ENCODE assay signal across 14 cellular contexts in genomic region chr6:121520337-121521163, GRCh38.
A peak's percentile ranks its signal among the peaks of the same experiment; 100 is the strongest.
DNase-seq lines count a peak whose midpoint lies in the region; ATAC-seq and TF ChIP-seq lines count a peak whose summit lies in the region.
"Had no signal": no experiment of that assay in that cellular context is flagged by ENCODE, and none has a peak within 500 bp of the region (broad histone marks: within the 10 kb centered on the region; RNA-seq: fewer than 3 reads in every experiment).

No MANE protein-coding gene starts in this region.

- H4K8ac ChIP-seq in mesenchymal stem cell (ENCODE audit: low read length): peak overlapping the region; percentile 69

- H3K27ac ChIP-seq in mesenchymal stem cell (ENCODE audit: low read length, poor library complexity, severe bottlenecking) (peak overlapping the region; percentile 100), A673 (ENCODE audit: low read depth, low read length, poor library complexity, severe bottlenecking) (no peak overlapping the region)
- no peak overlapping the region for H3K27ac ChIP-seq in CD4-positive, alpha-beta T cell (ENCODE audit: low read depth, low read length)
- H3K27ac ChIP-seq: BLaER1 treated with 17β-estradiol and CSF1 and Interleukin-3, amounts not matched to agents 10 nM and 100 nM; SK-N-MC had no signal

- peak overlapping the region in 1 of 2 experiments; percentile 87 for H3K18ac ChIP-seq in mesenchymal stem cell (ENCODE audit: low read depth in 1 of 2, low read length in 2 of 2)

- H3K36me3 Mint-ChIP-seq in CD4-positive, alpha-beta T cell (ENCODE audit: low read depth): no peaks in the 10 kb centered on the region
- H3K36me3 Mint-ChIP-seq: IgD-negative memory B cell had no signal

- DNase-seq in AG04449 (ENCODE audit: low read depth, low spot score) (peak; percentile 97), LHCN-M2 (ENCODE audit: low read depth) (peak; percentile 69), dermis blood vessel endothelial cell (peak; percentile 97), mesenchymal stem cell (peak; percentile 93), A673 (ENCODE audit: low spot score) (no peak), C1 segment of cervical spinal cord (lab: John Stamatoyannopoulos, UW) (no peak)
- no peak for DNase-seq in CD4-positive, alpha-beta T cell
- DNase-seq: activated CD8-positive, alpha-beta memory T cell treated with anti-CD3 and anti-CD28 coated beads for 24 hours; anterior cingulate cortex had no signal

- TF ChIP-seq CTCF in AG04449 (IDR thresholded peaks at IDR 0.05; ENCODE audit: insufficient read depth, low read length, missing control alignments): no peak
- TF ChIP-seq CTCF in A673 (conservative IDR thresholded peaks at IDR 0.05; ENCODE audit: low read depth, low read length): no peak
- no peak for TF ChIP-seq CTCF in CD4-positive, alpha-beta T cell (IDR thresholded peaks at IDR 0.05)

- H4K91ac ChIP-seq in mesenchymal stem cell (ENCODE audit: low read length): no peak overlapping the region

- no peak for ATAC-seq in HG02870 (IDR thresholded peaks at IDR 0.05; ENCODE audit: unreplicated experiment)
- ATAC-seq in CD4-positive, alpha-beta T cell (ENCODE audit: poor library complexity): no peak

- peak overlapping the region; percentile 87 for H2AK5ac ChIP-seq in mesenchymal stem cell (ENCODE audit: low read length, severe bottlenecking)

- peak overlapping the region; percentile 96 for H2BK5ac ChIP-seq in mesenchymal stem cell (ENCODE audit: low read depth, low read length, poor library complexity, severe bottlenecking)

- no peak overlapping the region for H3K4me2 ChIP-seq in mesenchymal stem cell (ENCODE audit: low read length, poor library complexity, severe bottlenecking)
- H3K4me2 ChIP-seq: BLaER1 treated with 17β-estradiol and CSF1 and Interleukin-3, amounts not matched to agents 10 nM and 100 nM had no signal

- POLR2A ChIA-PET in AG04449 (lab: Yijun Ruan, JAX) (interaction anchor here (0.7 kb wide), 1 partner anchor 383 kb away, joined by 4 read pairs; no protein-coding TSS in a partner anchor), A673 (lab: Charles Lee; ENCODE audit: low non-redundant PET) (no interaction called here)
- POLR2A ChIA-PET in CD4-positive, alpha-beta T cell (lab: Charles Lee): no interaction called here

- no peaks in the 10 kb centered on the region for H3K36me3 ChIP-seq in mesenchymal stem cell (ENCODE audit: control insufficient read depth in 1 of 2, insufficient read depth in 2 of 2, low read depth in 1 of 2, low read length in 2 of 2)
- no peaks in the 10 kb centered on the region for H3K36me3 ChIP-seq in A673 (ENCODE audit: insufficient read depth, low read length, poor library complexity, severe bottlenecking)
- H3K36me3 ChIP-seq: BLaER1 treated with 17β-estradiol and CSF1 and Interleukin-3, amounts not matched to agents 10 nM and 100 nM had no signal

- no peak overlapping the region for H2BK15ac ChIP-seq in mesenchymal stem cell (ENCODE audit: low read depth, poor library complexity, severe bottlenecking)

- no peaks in the 10 kb centered on the region for H3K27me3 Mint-ChIP-seq in CD4-positive, alpha-beta T cell
- H3K27me3 Mint-ChIP-seq: IgD-negative memory B cell had no signal

- peak overlapping the region; percentile 6 for H2BK120ac ChIP-seq in mesenchymal stem cell (ENCODE audit: low read depth, low read length)

- no peak overlapping the region for H3K4me3 Mint-ChIP-seq in CD4-positive, alpha-beta T cell
- H3K4me3 Mint-ChIP-seq: IgD-negative memory B cell, neural crest cell had no signal

- H2BK12ac ChIP-seq in mesenchymal stem cell (ENCODE audit: low read length in 2 of 2): peak overlapping the region; percentile 59 to 98

- H3K4me1 ChIP-seq in mesenchymal stem cell (ENCODE audit: control insufficient read depth, insufficient read depth, low read depth, low read length) (peaks cover 7% of the 10 kb centered on the region), A673 (ENCODE audit: insufficient read depth, low read length, poor library complexity, severe bottlenecking) (no peaks in the 10 kb centered on the region)
- H3K4me1 ChIP-seq: BLaER1 treated with 17β-estradiol and CSF1 and Interleukin-3, amounts not matched to agents 10 nM and 100 nM had no signal

- WGBS in mesenchymal stem cell: 34% methylated on average over 7 of the region's 7 CpGs

- H3K4me1 Mint-ChIP-seq in CD4-positive, alpha-beta T cell (ENCODE audit: low read depth): no peaks in the 10 kb centered on the region
- H3K4me1 Mint-ChIP-seq: IgD-negative memory B cell had no signal

- H3K27me3 ChIP-seq in mesenchymal stem cell (ENCODE audit: control insufficient read depth in 1 of 2, insufficient read depth in 1 of 2, low read length in 2 of 2) (no peaks in the 10 kb centered on the region), A673 (replicated peaks; ENCODE audit: insufficient read depth, low read depth, low read length, poor library complexity) (no peaks in the 10 kb centered on the region)
- no peaks in the 10 kb centered on the region for H3K27me3 ChIP-seq in CD4-positive, alpha-beta T cell (ENCODE audit: control insufficient read depth, insufficient read depth, low read length)
- H3K27me3 ChIP-seq: BLaER1 treated with 17β-estradiol and CSF1 and Interleukin-3, amounts not matched to agents 10 nM and 100 nM had no signal

- no peak overlapping the region for H3K23ac ChIP-seq in mesenchymal stem cell (ENCODE audit: low read length in 2 of 2)

- H3K4ac ChIP-seq in mesenchymal stem cell (ENCODE audit: low read depth in 1 of 2, low read length in 2 of 2): no peak overlapping the region

- no peak overlapping the region for H3K27ac Mint-ChIP-seq in CD4-positive, alpha-beta T cell
- H3K27ac Mint-ChIP-seq: IgD-negative memory B cell had no signal

- CTCF ChIA-PET in AG04449 (lab: Yijun Ruan, JAX) (interaction anchor here (0.6 to 1.6 kb wide), 3 partner anchors 9 to 513 kb away, joined by 3 to 5 read pairs (median 3); no protein-coding TSS in a partner anchor), A673 (lab: Charles Lee) (no interaction called here)
- CTCF ChIA-PET in CD4-positive, alpha-beta T cell (lab: Charles Lee): interaction anchor here (0.6 kb wide), 3 partner anchors 16 to 1004 kb away, joined by 3 to 5 read pairs (median 3); no protein-coding TSS in a partner anchor

- intact Hi-C loops in A673 (cut with micrococcal nuclease; ENCODE audit: unreplicated experiment): no loop called here
- intact Hi-C loops in CD4-positive, alpha-beta T cell (cut with DNase I, micrococcal nuclease): no loop called here

- H3K14ac ChIP-seq in mesenchymal stem cell (ENCODE audit: low read length in 2 of 2): no peak overlapping the region

- H3K9me3 Mint-ChIP-seq in CD4-positive, alpha-beta T cell: no peaks in the 10 kb centered on the region
- H3K9me3 Mint-ChIP-seq: IgD-negative memory B cell, neural crest cell had no signal

- H3K4me3 ChIP-seq in AG04449 (ENCODE audit: low read depth, low read length): no peak overlapping the region
- no peak overlapping the region for H3K4me3 ChIP-seq in mesenchymal stem cell (ENCODE audit: insufficient read depth in 1 of 2, low read depth in 1 of 2, low read length in 2 of 2)
- H3K4me3 ChIP-seq in A673 (ENCODE audit: low read depth, low read length, poor library complexity, severe bottlenecking): no peak overlapping the region
- H3K4me3 ChIP-seq: BLaER1 treated with 17β-estradiol and CSF1 and Interleukin-3, amounts not matched to agents 10 nM and 100 nM; SK-N-MC had no signal

- no peaks in the 10 kb centered on the region for H3K9me3 ChIP-seq in mesenchymal stem cell (ENCODE audit: control insufficient read depth, low read length)
- no peaks in the 10 kb centered on the region for H3K9me3 ChIP-seq in A673 (ENCODE audit: low read depth, low read length, poor library complexity, severe bottlenecking)
- no peaks in the 10 kb centered on the region for H3K9me3 ChIP-seq in CD4-positive, alpha-beta T cell (ENCODE audit: control insufficient read depth, low read length)

- H2AFZ ChIP-seq in mesenchymal stem cell (ENCODE audit: low read depth, low read length): peak overlapping the region; percentile 81

- BruUV-seq in A673 (replicated peaks; lab: Mats Ljungman, UMichigan): no TSS peak

- no peak overlapping the region for H3K9ac ChIP-seq in mesenchymal stem cell (ENCODE audit: low read length)
- H3K9ac ChIP-seq: BLaER1 treated with 17β-estradiol and CSF1 and Interleukin-3, amounts not matched to agents 10 nM and 100 nM had no signal

- no peaks in the 10 kb centered on the region for H3K79me1 ChIP-seq in mesenchymal stem cell (replicated peaks; ENCODE audit: low read length, poor library complexity, severe bottlenecking)

Comparison
In these comparisons a context has a peak if more than half of its experiments do, and no peak if none do; other contexts are left out.
1. DNase-seq: peak in AG04449 (single experiment), LHCN-M2 (single experiment), dermis blood vessel endothelial cell (single experiment) and mesenchymal stem cell (single experiment); none in A673 (single experiment), CD4-positive, alpha-beta T cell (0 of 10) and C1 segment of cervical spinal cord (0 of 14).